Comparison of ENCODE assay signal across 14 cellular contexts in genomic region chr17:50133028-50133768, GRCh38. TPM values are rescaled to one million over a fixed set of nuclear protein-coding genes. Genes with fewer than 3 reads are reported as not detected.
DNase-seq lines count a peak whose midpoint lies in the region; ATAC-seq, FAIRE-seq and TF ChIP-seq lines count a peak whose summit lies in the region.
"Had no signal": no experiment of that assay in that cellular context is flagged by ENCODE, and none has a peak within 500 bp of the region (broad histone marks: within the 10 kb centered on the region; RNA-seq: fewer than 3 reads in every experiment).

No MANE protein-coding gene starts in this region.

- no peak overlapping the region for H3K4me3 Mint-ChIP-seq in astrocyte (ENCODE audit: unreplicated experiment)
- H3K4me3 Mint-ChIP-seq: stimulated activated memory B cell treated with anti-CD40 and anti-IgM and Interleukin-4, amounts not matched to agents 10 μg/mL and 1 μg/mL and 100 μg/mL, for 72 hours had no signal

- H3K79me2 ChIP-seq in astrocyte (ENCODE audit: insufficient read depth, low read length), result peaks cover 13% of the 10 kb centered on the region

- FAIRE-seq in astrocyte (lab: Jason Lieb, UNC), result no peak
- FAIRE-seq: frontal cortex had no signal

- H3K36me3 ChIP-seq in astrocyte (ENCODE audit: insufficient read depth, low read length), result peaks cover 12% of the 10 kb centered on the region
- H3K36me3 ChIP-seq in testis (ENCODE audit: low read depth, missing control alignments), result no peaks in the 10 kb centered on the region

- peaks cover 16% of the 10 kb centered on the region for H3K36me3 Mint-ChIP-seq in astrocyte (ENCODE audit: low read depth, unreplicated experiment)

- peaks cover 59% of the 10 kb centered on the region for H4K20me1 ChIP-seq in astrocyte (ENCODE audit: insufficient read depth, low read length)

- peaks cover 17% of the 10 kb centered on the region for H3K4me1 ChIP-seq in astrocyte (ENCODE audit: insufficient read depth, low read length)
- peaks cover 16% of the 10 kb centered on the region for H3K4me1 ChIP-seq in testis

- peak overlapping the region; percentile 24 for H3K4me2 ChIP-seq in astrocyte (ENCODE audit: low read length)

- H3K4me1 Mint-ChIP-seq in astrocyte (ENCODE audit: low read depth, unreplicated experiment), result peaks cover 18% of the 10 kb centered on the region

- intact Hi-C loops in testis (cut with DNase I; ENCODE audit: low total_unique reads), result no loop called here

- peak overlapping the region; percentile 9 for H3K9ac ChIP-seq in astrocyte (ENCODE audit: low read length)

- no peaks in the 10 kb centered on the region for H3K9me3 Mint-ChIP-seq in astrocyte (ENCODE audit: unreplicated experiment)
- H3K9me3 Mint-ChIP-seq: stimulated activated memory B cell treated with anti-CD40 and anti-IgM and Interleukin-4, amounts not matched to agents 10 μg/mL and 1 μg/mL and 100 μg/mL, for 72 hours had no signal

- DNase-seq in HCEC 1CT, result peak; percentile 41
- DNase-seq in astrocyte (ENCODE audit: low read depth), result peak; percentile 59
- peak; percentile 65 for DNase-seq in kidney tubule cell (ENCODE audit: low spot score)
- no peak for DNase-seq in stimulated activated CD4-positive, alpha-beta T cell treated with anti-CD3 and anti-CD28 coated beads, Interleukin-2, amount 100 ng/mL, for 48 hours
- DNase-seq in NCI-H1417 (lab: John Stamatoyannopoulos, UW), result no peak
- DNase-seq in testis, result no peak
- DNase-seq: activated CD4-positive, alpha-beta T cell treated with anti-CD3 and anti-CD28 coated beads for 4 hours; GOT3; Kasumi-1 had no signal

- H3K9me3 ChIP-seq in astrocyte (ENCODE audit: insufficient read depth, low read depth, low read length) (no peaks in the 10 kb centered on the region), testis (no peaks in the 10 kb centered on the region)

- H2AFZ ChIP-seq in astrocyte (ENCODE audit: low read depth, low read length), result no peak overlapping the region

- H3K27ac ChIP-seq in astrocyte (ENCODE audit: low read depth, low read length), result peak overlapping the region; percentile 25
- H3K27ac ChIP-seq in temporal lobe (ENCODE audit: low read depth, low read length), result peak overlapping the region; percentile 20
- H3K27ac ChIP-seq in testis, result peak overlapping the region in 1 of 2 donors; percentile 30

- H3K27me3 Mint-ChIP-seq in astrocyte (ENCODE audit: low read depth, unreplicated experiment), result no peaks in the 10 kb centered on the region

- WGBS in testis, 2 donors, result 46 to 68% methylated on average over 4 to 7 of the region's 7 CpGs

- H3K4me3 ChIP-seq in astrocyte (ENCODE audit: insufficient read depth, low read depth, low read length) (no peak overlapping the region), testis (no peak overlapping the region)

- no peak for TF ChIP-seq POLR2A in testis (IDR thresholded peaks at IDR 0.05)

- no peak overlapping the region for H3K27ac Mint-ChIP-seq in astrocyte (ENCODE audit: unreplicated experiment)
- H3K27ac Mint-ChIP-seq: progenitor cell of endocrine pancreas had no signal

- TF ChIP-seq CTCF in astrocyte (IDR thresholded peaks at IDR 0.05; ENCODE audit: insufficient read depth, low read depth, low read length) (no peak), testis (IDR thresholded peaks at IDR 0.05) (no peak)

- H3K27me3 ChIP-seq in astrocyte (ENCODE audit: insufficient read depth, low read length) (no peaks in the 10 kb centered on the region), testis (no peaks in the 10 kb centered on the region)

- ATAC-seq in HG02870 (IDR thresholded peaks at IDR 0.05; ENCODE audit: unreplicated experiment), result no peak
- ATAC-seq: stimulated activated memory B cell treated with anti-CD40 and anti-IgM and Interleukin-4, amounts not matched to agents 10 μg/mL and 1 μg/mL and 100 μg/mL, for 72 hours had no signal

RNA-seq across cellular contexts. Expression of gene SAMD14, which starts 3.2 kb away (rescaled TPM):
- total RNA-seq in astrocyte (9.7 and 10.8 TPM in 2 replicates), temporal lobe (30.5 TPM), testis (1 to 10 TPM; 3.2 to 3.3 TPM)
- 5.2 TPM for polyA plus RNA-seq in testis (ENCODE audit: insufficient read depth, low read depth, low replicate concordance)

RNA-seq across cellular contexts. Expression of gene PPP1R9B, which starts 17.3 kb away (rescaled TPM):
- 73.6 and 75.9 TPM in 2 replicates for total RNA-seq in astrocyte
- 52.1 TPM for total RNA-seq in temporal lobe
- 10 to 100 TPM; 81.1 to 82.4 TPM for total RNA-seq in testis
- 49.1 TPM for polyA plus RNA-seq in testis (ENCODE audit: insufficient read depth, low read depth, low replicate concordance)

RNA-seq across cellular contexts. Expression of gene SGCA, which starts 32.6 kb away (rescaled TPM):
- 0.32 TPM in 1 of 2 replicates, not detected in the other for total RNA-seq in astrocyte
- total RNA-seq in temporal lobe, result 0.25 TPM
- total RNA-seq in testis, result 1 to 10 TPM; 2.4 to 7.6 TPM
- 33.1 TPM for polyA plus RNA-seq in testis (ENCODE audit: insufficient read depth, low read depth, low replicate concordance)
- total RNA-seq: frontal cortex, progenitor cell of endocrine pancreas had no signal

RNA-seq across cellular contexts. Expression of gene PDK2, which starts 38.0 kb away (rescaled TPM):
- total RNA-seq in astrocyte, result 25.8 and 26.8 TPM in 2 replicates
- total RNA-seq in temporal lobe, result 11.1 TPM
- 10 to 100 TPM; 50.6 to 62.1 TPM for total RNA-seq in testis
- 56.4 TPM for polyA plus RNA-seq in testis (ENCODE audit: insufficient read depth, low read depth, low replicate concordance)

Comparison
In these comparisons a context has a peak if more than half of its experiments do, and no peak if none do; other contexts are left out.
1. DNase-seq: peak in HCEC 1CT (single experiment), astrocyte (single experiment) and kidney tubule cell (single experiment); none in stimulated activated CD4-positive, alpha-beta T cell treated with anti-CD3 and anti-CD28 coated beads, Interleukin-2, amount 100 ng/mL, for 48 hours (0 of 2), NCI-H1417 (0 of 3) and testis (single experiment).